In genomic region chr7:76156992-76157685, GRCh38 we compare ENCODE assay signal across 2 cellular contexts. TPM values are rescaled to one million over a fixed set of nuclear protein-coding genes. Genes with fewer than 3 reads are reported as not detected.
"Had no signal": no experiment of that assay in that cellular context is flagged by ENCODE, and none has a peak within 500 bp of the region (broad histone marks: within the 10 kb centered on the region; RNA-seq: fewer than 3 reads in every experiment).

No MANE protein-coding gene starts in this region.

RNA-seq across cellular contexts. Expression of gene SRRM3, which starts 44.6 kb away (rescaled TPM):
- total RNA-seq: mononuclear cell; natural killer cell treated with Interleukin-12 subunit alpha and Interleukin-12 subunit beta and Interleukin-15 and Interleukin-18, amount 100 ng/mL, for 72 hours had no signal
